Comparison of ENCODE assay signal across 8 cellular contexts in genomic region chr5:6633469-6634326, GRCh38. TPM values are rescaled to one million over a fixed set of nuclear protein-coding genes. Genes with fewer than 3 reads are reported as not detected.
DNase-seq lines count a peak whose midpoint lies in the region; ATAC-seq, FAIRE-seq and TF ChIP-seq lines count a peak whose summit lies in the region.

No MANE protein-coding gene starts in this region.

- H3K36me3 ChIP-seq in BJ (ENCODE audit: control insufficient read depth, insufficient read depth, low read length) (peaks cover 4% of the 10 kb centered on the region), astrocyte (ENCODE audit: insufficient read depth, low read length) (peaks cover 17% of the 10 kb centered on the region)

- H3K4me1 ChIP-seq in astrocyte (ENCODE audit: insufficient read depth, low read length) = peaks cover 7% of the 10 kb centered on the region

- H3K79me2 ChIP-seq in astrocyte (ENCODE audit: insufficient read depth, low read length) = peaks cover 87% of the 10 kb centered on the region

- H3K4me3 ChIP-seq in BJ (ENCODE audit: low read depth, low read length) = peak overlapping the region; percentile 70
- peak overlapping the region; percentile 86 for H3K4me3 ChIP-seq in astrocyte (ENCODE audit: insufficient read depth, low read depth, low read length)
- H3K4me3 ChIP-seq in iPS-11a (ENCODE audit: low read depth, low read length) = peak overlapping the region; percentile 77
- H3K4me3 ChIP-seq in skeletal muscle cell (ENCODE audit: low read depth, low read length) = peak overlapping the region; percentile 82

- H3K27me3 Mint-ChIP-seq in astrocyte (ENCODE audit: low read depth, unreplicated experiment) = no peaks in the 10 kb centered on the region

- H3K27ac Mint-ChIP-seq in astrocyte (ENCODE audit: unreplicated experiment) = peak overlapping the region; percentile 53

- no peaks in the 10 kb centered on the region for H3K9me3 Mint-ChIP-seq in astrocyte (ENCODE audit: unreplicated experiment)

- peaks cover 80% of the 10 kb centered on the region for H4K20me1 ChIP-seq in astrocyte (ENCODE audit: insufficient read depth, low read length)

- H3K4me1 Mint-ChIP-seq in astrocyte (ENCODE audit: low read depth, unreplicated experiment) = peaks cover 21% of the 10 kb centered on the region

- H3K9ac ChIP-seq in astrocyte (ENCODE audit: low read length) = peak overlapping the region; percentile 98

- ATAC-seq in GM18508 (IDR thresholded peaks at IDR 0.05; ENCODE audit: insufficient read depth, unreplicated experiment) (peak; percentile 33), HG02885 (IDR thresholded peaks at IDR 0.05; ENCODE audit: poor library complexity, unreplicated experiment) (peak; percentile 62)

- TF ChIP-seq CTCF in BJ (IDR thresholded peaks at IDR 0.05; ENCODE audit: insufficient read depth, low read depth, low read length) (no peak), astrocyte (IDR thresholded peaks at IDR 0.05; ENCODE audit: insufficient read depth, low read depth, low read length) (no peak)

- no peak for FAIRE-seq in astrocyte (lab: Jason Lieb, UNC)

- H2AFZ ChIP-seq in astrocyte (ENCODE audit: low read depth, low read length) = peak overlapping the region; percentile 90

- POLR2A ChIA-PET in BJ (lab: Charles Lee) = no interaction called here

- H3K9me3 ChIP-seq in astrocyte (ENCODE audit: insufficient read depth, low read depth, low read length) = no peaks in the 10 kb centered on the region

- DNase-seq in BJ (ENCODE audit: low read depth) (no peak), NCI-H2227 (lab: John Stamatoyannopoulos, UW; ENCODE audit: unreplicated experiment) (peak; percentile 88), astrocyte (ENCODE audit: low read depth) (peak; percentile 20), skeletal muscle cell (ENCODE audit: low read depth) (no peak), MV-4-11 (lab: John Stamatoyannopoulos, UW) (no peak)

- peaks cover 13% of the 10 kb centered on the region for H3K36me3 Mint-ChIP-seq in astrocyte (ENCODE audit: low read depth, unreplicated experiment)

- H3K4me3 Mint-ChIP-seq in astrocyte (ENCODE audit: unreplicated experiment) = peak overlapping the region; percentile 98

- peak overlapping the region; percentile 98 for H3K4me2 ChIP-seq in astrocyte (ENCODE audit: low read length)

- CTCF ChIA-PET in BJ (lab: Yijun Ruan, JAX) = interaction anchor here (0.8 to 1.8 kb wide), 4 partner anchors 19 to 109 kb away, joined by 3 read pairs; no protein-coding TSS in a partner anchor

- no peaks in the 10 kb centered on the region for H3K27me3 ChIP-seq in BJ (ENCODE audit: control insufficient read depth, insufficient read depth, low read length)
- H3K27me3 ChIP-seq in astrocyte (ENCODE audit: insufficient read depth, low read length) = no peaks in the 10 kb centered on the region

- H3K27ac ChIP-seq in astrocyte (ENCODE audit: low read depth, low read length) = peak overlapping the region; percentile 100

RNA-seq across cellular contexts. Expression of gene SRD5A1, which starts 0.5 kb away (rescaled TPM):
- polyA plus RNA-seq in BJ (2011; rRNA removed) = 18.7 and 20.9 TPM in 2 replicates
- polyA minus RNA-seq in BJ (2011; rRNA and poly(A)+ RNA removed) = 6.2 and 7.6 TPM in 2 replicates
- 27.6 and 30.6 TPM in 2 replicates for total RNA-seq in astrocyte

RNA-seq across cellular contexts. Expression of gene NSUN2, which starts 0.9 kb away (rescaled TPM):
- 31.2 and 35.3 TPM in 2 replicates for polyA plus RNA-seq in BJ (2011; rRNA removed)
- polyA minus RNA-seq in BJ (2011; rRNA and poly(A)+ RNA removed) = 21.2 and 22.7 TPM in 2 replicates
- total RNA-seq in astrocyte = 71.5 and 78.8 TPM in 2 replicates

Comparison
In these comparisons a context has a peak if more than half of its experiments do, and no peak if none do; other contexts are left out.
1. DNase-seq: peak in NCI-H2227 (single experiment) and astrocyte (single experiment); none in BJ (single experiment), skeletal muscle cell (single experiment) and MV-4-11 (single experiment).
2. Peak in every context shown above with its lines, with median percentiles within 50 percentile points of each other: H3K4me3 ChIP-seq.